In the genomic region with DNA sequence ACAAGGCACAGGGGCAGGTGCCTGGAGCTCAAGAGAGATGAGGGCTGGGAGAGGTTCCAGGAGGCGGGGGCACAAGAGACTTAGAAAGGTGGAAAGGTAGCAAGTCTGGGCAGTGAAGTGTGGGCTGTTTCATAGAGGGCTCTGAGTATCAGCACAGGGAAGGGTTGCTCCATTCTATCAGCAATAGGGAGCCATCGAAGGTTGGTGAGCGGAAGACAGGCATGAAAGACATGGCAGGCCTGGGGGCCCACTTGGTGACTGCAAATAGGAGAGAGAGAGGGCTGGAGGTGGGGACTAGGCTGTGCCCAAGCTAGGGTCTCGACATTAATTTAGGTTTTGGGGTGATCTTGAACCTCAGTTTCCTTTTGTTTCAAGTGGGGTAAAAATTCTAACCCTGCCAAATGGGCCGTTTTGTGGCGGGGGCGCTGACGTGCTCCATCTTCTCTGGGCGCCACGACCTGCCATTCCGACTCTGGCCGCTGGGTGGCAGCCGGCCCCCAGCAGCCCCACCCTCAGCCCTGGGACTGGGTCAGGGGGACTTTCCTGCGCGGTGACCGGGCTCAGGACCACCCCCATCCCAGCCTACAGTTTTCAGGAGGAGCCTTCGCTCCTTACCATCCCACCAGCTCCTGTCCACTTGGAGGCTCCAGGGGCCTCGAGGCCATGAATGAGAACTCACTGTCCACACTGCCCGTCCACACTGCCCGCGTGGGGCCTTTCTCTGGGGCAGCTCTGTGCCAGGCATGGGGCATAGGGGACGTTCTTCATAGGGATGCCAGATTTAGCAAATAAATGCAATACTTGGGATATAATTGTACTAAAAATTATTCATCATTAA, we compare ENCODE assay signal across 8 cellular contexts. TPM values are rescaled to one million over a fixed set of nuclear protein-coding genes. Genes with fewer than 3 reads are reported as not detected.
DNase-seq lines count a peak whose midpoint lies in the region; ATAC-seq and TF ChIP-seq lines count a peak whose summit lies in the region.

No MANE protein-coding gene starts in this region.

- no peak overlapping the region for H3K9ac ChIP-seq in mesendoderm (ENCODE audit: low read length)

- peak; percentile 64 for ATAC-seq in stimulated activated effector memory CD8-positive, alpha-beta T cell treated with anti-CD3 and anti-CD28 coated beads, Interleukin-12 subunit alpha, Interleukin-12 subunit beta, amount 100 ng/mL, for 72 hours
- no peak for ATAC-seq in HG03565 (IDR thresholded peaks at IDR 0.05; ENCODE audit: unreplicated experiment)

- no peak overlapping the region for H4K8ac ChIP-seq in mesendoderm (ENCODE audit: low read depth, low read length)

- H4K5ac ChIP-seq in mesendoderm (ENCODE audit: low read length) = no peak overlapping the region

- no peaks in the 10 kb centered on the region for H3K79me2 ChIP-seq in mesendoderm (ENCODE audit: control insufficient read depth, insufficient read depth, low read length)

- DNase-seq in ELF-1 (ENCODE audit: low read depth, low spot score) (peak; percentile 74), ecto neural progenitor cell (ENCODE audit: low spot score) (peak; percentile 86), mesendoderm (peak; percentile 41), foreskin melanocyte (no peak)
- peak; percentile 11 to 23 for DNase-seq in activated CD4-positive, alpha-beta T cell treated with anti-CD3 and anti-CD28 coated beads, Interleukin-2, amount 50 U/mL, for 24 hours (ENCODE audit: low read depth in 1 of 2, low spot score in 1 of 2)
- peak; percentile 67 to 79 for DNase-seq in stimulated activated effector memory CD8-positive, alpha-beta T cell treated with anti-CD3 and anti-CD28 coated beads, Interleukin-12 subunit alpha, Interleukin-12 subunit beta, amount 100 ng/mL, for 72 hours (ENCODE audit: low spot score in 2 of 2)

- H3K4me3 ChIP-seq in mesendoderm (ENCODE audit: low read length) = no peak overlapping the region

- H3K4ac ChIP-seq in mesendoderm (ENCODE audit: low read depth, low read length) = no peak overlapping the region

- H3K27me3 ChIP-seq in mesendoderm (ENCODE audit: insufficient read depth, low read length, poor library complexity) = no peaks in the 10 kb centered on the region

- H3K79me1 ChIP-seq in mesendoderm (ENCODE audit: low read length) = no peaks in the 10 kb centered on the region

- H3K18ac ChIP-seq in mesendoderm (ENCODE audit: low read length) = no peak overlapping the region

- H3K36me3 Mint-ChIP-seq in stimulated activated effector memory CD8-positive, alpha-beta T cell treated with anti-CD3 and anti-CD28 coated beads, Interleukin-12 subunit alpha, Interleukin-12 subunit beta, amount 100 ng/mL, for 72 hours = no peaks in the 10 kb centered on the region

- H3K27ac Mint-ChIP-seq in stimulated activated effector memory CD8-positive, alpha-beta T cell treated with anti-CD3 and anti-CD28 coated beads, Interleukin-12 subunit alpha, Interleukin-12 subunit beta, amount 100 ng/mL, for 72 hours = peak overlapping the region; percentile 26

- H3K23ac ChIP-seq in mesendoderm (ENCODE audit: low read length) = no peak overlapping the region

- no peak overlapping the region for H2BK15ac ChIP-seq in mesendoderm (replicated peaks; ENCODE audit: low read depth)

- H2BK5ac ChIP-seq in mesendoderm (ENCODE audit: low read length) = no peak overlapping the region

- H3K4me2 ChIP-seq in mesendoderm (ENCODE audit: low read length) = no peak overlapping the region

- no peak overlapping the region for H3K27ac ChIP-seq in mesendoderm (ENCODE audit: low read depth, low read length)

- TF ChIP-seq CTCF in LNCAP (IDR thresholded peaks at IDR 0.05) = peak; percentile 97

- H3K4me1 ChIP-seq in mesendoderm (ENCODE audit: control insufficient read depth, low read depth, low read length) = no peaks in the 10 kb centered on the region

- H2BK120ac ChIP-seq in mesendoderm (ENCODE audit: low read depth, low read length) = no peak overlapping the region

- H2AK5ac ChIP-seq in mesendoderm (ENCODE audit: low read length) = no peak overlapping the region

- H3K4me1 Mint-ChIP-seq in stimulated activated effector memory CD8-positive, alpha-beta T cell treated with anti-CD3 and anti-CD28 coated beads, Interleukin-12 subunit alpha, Interleukin-12 subunit beta, amount 100 ng/mL, for 72 hours = peaks cover 8% of the 10 kb centered on the region

- WGBS in mesendoderm (ENCODE audit: extremely low coverage, insufficient coverage, low lambda C conversion rate) = no CpG with 5 or more reads among the region's 22 CpGs

- no peaks in the 10 kb centered on the region for H3K9me3 Mint-ChIP-seq in stimulated activated effector memory CD8-positive, alpha-beta T cell treated with anti-CD3 and anti-CD28 coated beads, Interleukin-12 subunit alpha, Interleukin-12 subunit beta, amount 100 ng/mL, for 72 hours

- H3K4me3 Mint-ChIP-seq in stimulated activated effector memory CD8-positive, alpha-beta T cell treated with anti-CD3 and anti-CD28 coated beads, Interleukin-12 subunit alpha, Interleukin-12 subunit beta, amount 100 ng/mL, for 72 hours = no peak overlapping the region

- no peak overlapping the region for H3K56ac ChIP-seq in mesendoderm (ENCODE audit: low read length)

- no peaks in the 10 kb centered on the region for H3K36me3 ChIP-seq in mesendoderm (ENCODE audit: control insufficient read depth, insufficient read depth, low read length)

RNA-seq across cellular contexts. Expression of a gene that starts 37.2 kb away (rescaled TPM):
- 59.5 TPM for polyA plus RNA-seq in mesendoderm (2013, experiment 1 of 2)
- polyA plus RNA-seq in mesendoderm (2013, experiment 2 of 2) = 60.9 TPM
